10 cellular contexts compared by ENCODE assay signal in the genomic region with DNA sequence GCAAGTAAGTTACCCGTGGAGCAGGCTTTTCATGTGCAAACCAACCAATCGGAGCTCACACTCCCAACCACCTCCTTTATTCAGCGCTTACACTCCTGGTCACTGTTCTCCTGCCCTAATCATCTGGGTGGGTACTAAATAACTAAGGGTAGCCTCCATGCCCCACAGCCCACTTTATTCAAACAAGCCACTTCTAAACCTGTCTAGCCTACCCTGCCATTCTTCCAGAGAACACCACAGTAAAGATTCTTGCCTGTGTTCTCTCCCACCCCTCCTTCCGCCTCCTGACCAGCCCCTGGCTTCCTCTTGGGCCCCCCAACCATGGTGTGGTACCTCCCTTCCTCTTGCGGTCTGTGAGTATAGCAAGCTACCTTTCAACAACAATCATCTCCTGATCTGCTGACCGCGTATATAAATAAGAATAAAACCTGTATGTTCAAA.
A peak's percentile ranks its signal among the peaks of the same experiment; 100 is the strongest.
DNase-seq lines count a peak whose midpoint lies in the region; ATAC-seq lines count a peak whose summit lies in the region.
"Had no signal": no experiment of that assay in that cellular context is flagged by ENCODE, and none has a peak within 500 bp of the region (broad histone marks: within the 10 kb centered on the region; RNA-seq: fewer than 3 reads in every experiment).

No MANE protein-coding gene starts in this region.

- no peaks in the 10 kb centered on the region for H3K4me1 Mint-ChIP-seq in IgD-negative memory B cell
- H3K4me1 Mint-ChIP-seq in activated CD4-positive, alpha-beta memory T cell treated with anti-CD3 and anti-CD28 coated beads for 36 hours (ENCODE audit: low read depth): peaks cover 67% of the 10 kb centered on the region
- H3K4me1 Mint-ChIP-seq in activated naive CD8-positive, alpha-beta T cell treated with anti-CD3 and anti-CD28 coated beads, Interleukin-2, amount 10 ng/mL, durations not matched to agents 7 days and 5 days: peaks cover 49% of the 10 kb centered on the region

- DNase-seq in activated CD4-positive, alpha-beta memory T cell treated with anti-CD3 and anti-CD28 coated beads for 36 hours: peak; percentile 45
- DNase-seq in activated naive CD8-positive, alpha-beta T cell treated with anti-CD3 and anti-CD28 coated beads, Interleukin-2, amount 10 ng/mL, durations not matched to agents 7 days and 5 days: peak; percentile 59
- DNase-seq in stimulated activated CD8-positive, alpha-beta memory T cell treated with anti-CD3 and anti-CD28 coated beads, Interleukin-15, amount 100 ng/mL, for 48 hours (ENCODE audit: low read depth in 2 of 2): peak; percentile 23 to 29
- DNase-seq in AML-193 (lab: John Stamatoyannopoulos, UW): no peak
- no peak for DNase-seq in AG08395 (ENCODE audit: low spot score)
- DNase-seq: Caco-2, GOT3, right cardiac atrium had no signal

- intact Hi-C loops in activated CD4-positive, alpha-beta memory T cell treated with anti-CD3 and anti-CD28 coated beads for 36 hours (cut with micrococcal nuclease): no loop called here

- no peaks in the 10 kb centered on the region for H3K36me3 Mint-ChIP-seq in IgD-negative memory B cell
- peaks cover 7% of the 10 kb centered on the region for H3K36me3 Mint-ChIP-seq in activated CD4-positive, alpha-beta memory T cell treated with anti-CD3 and anti-CD28 coated beads for 36 hours
- H3K36me3 Mint-ChIP-seq in activated naive CD8-positive, alpha-beta T cell treated with anti-CD3 and anti-CD28 coated beads, Interleukin-2, amount 10 ng/mL, durations not matched to agents 7 days and 5 days: peaks cover 4% of the 10 kb centered on the region

- CTCF ChIA-PET in activated CD4-positive, alpha-beta memory T cell treated with anti-CD3 and anti-CD28 coated beads for 36 hours (lab: Charles Lee): no interaction called here

- POLR2A ChIA-PET in activated CD4-positive, alpha-beta memory T cell treated with anti-CD3 and anti-CD28 coated beads for 36 hours (lab: Charles Lee): interaction anchor here (0.9 kb wide), 1 partner anchor 73 kb away, joined by 3 read pairs; no protein-coding TSS in a partner anchor
- POLR2A ChIA-PET in activated naive CD8-positive, alpha-beta T cell treated with anti-CD3 and anti-CD28 coated beads, Interleukin-2, amount 10 ng/mL, durations not matched to agents 7 days and 5 days (lab: Charles Lee): interaction anchor here (0.6 kb wide), 1 partner anchor 12 kb away, joined by 3 read pairs; no protein-coding TSS in a partner anchor

- H3K27me3 Mint-ChIP-seq in IgD-negative memory B cell: no peaks in the 10 kb centered on the region
- no peaks in the 10 kb centered on the region for H3K27me3 Mint-ChIP-seq in activated CD4-positive, alpha-beta memory T cell treated with anti-CD3 and anti-CD28 coated beads for 36 hours
- H3K27me3 Mint-ChIP-seq in activated naive CD8-positive, alpha-beta T cell treated with anti-CD3 and anti-CD28 coated beads, Interleukin-2, amount 10 ng/mL, durations not matched to agents 7 days and 5 days: peaks cover 28% of the 10 kb centered on the region

- peak; percentile 59 for ATAC-seq in activated naive CD8-positive, alpha-beta T cell treated with anti-CD3 and anti-CD28 coated beads, Interleukin-2, amount 10 ng/mL, durations not matched to agents 7 days and 5 days (ENCODE audit: low read depth)
- ATAC-seq in GM18858 (IDR thresholded peaks at IDR 0.05; ENCODE audit: unreplicated experiment): no peak
- ATAC-seq: right cardiac atrium had no signal

- H3K9me3 Mint-ChIP-seq in IgD-negative memory B cell: no peaks in the 10 kb centered on the region
- peaks cover 4% of the 10 kb centered on the region for H3K9me3 Mint-ChIP-seq in activated CD4-positive, alpha-beta memory T cell treated with anti-CD3 and anti-CD28 coated beads for 36 hours
- no peaks in the 10 kb centered on the region for H3K9me3 Mint-ChIP-seq in activated naive CD8-positive, alpha-beta T cell treated with anti-CD3 and anti-CD28 coated beads, Interleukin-2, amount 10 ng/mL, durations not matched to agents 7 days and 5 days

- peak overlapping the region in 2 of 3 donors; percentile 17 to 26 for H3K27ac Mint-ChIP-seq in IgD-negative memory B cell
- H3K27ac Mint-ChIP-seq in activated CD4-positive, alpha-beta memory T cell treated with anti-CD3 and anti-CD28 coated beads for 36 hours: peak overlapping the region; percentile 55
- H3K27ac Mint-ChIP-seq in activated naive CD8-positive, alpha-beta T cell treated with anti-CD3 and anti-CD28 coated beads, Interleukin-2, amount 10 ng/mL, durations not matched to agents 7 days and 5 days: peak overlapping the region; percentile 70

- H3K4me3 Mint-ChIP-seq in IgD-negative memory B cell: peak overlapping the region in 1 of 4 donors; percentile 61
- no peak overlapping the region for H3K4me3 Mint-ChIP-seq in activated CD4-positive, alpha-beta memory T cell treated with anti-CD3 and anti-CD28 coated beads for 36 hours
- peak overlapping the region; percentile 78 for H3K4me3 Mint-ChIP-seq in activated naive CD8-positive, alpha-beta T cell treated with anti-CD3 and anti-CD28 coated beads, Interleukin-2, amount 10 ng/mL, durations not matched to agents 7 days and 5 days

Comparison
In these comparisons a context has a peak if more than half of its experiments do, and no peak if none do; other contexts are left out.
1. DNase-seq: peak in activated CD4-positive, alpha-beta memory T cell treated with anti-CD3 and anti-CD28 coated beads for 36 hours (single experiment), activated naive CD8-positive, alpha-beta T cell treated with anti-CD3 and anti-CD28 coated beads, Interleukin-2, amount 10 ng/mL, durations not matched to agents 7 days and 5 days (single experiment) and stimulated activated CD8-positive, alpha-beta memory T cell treated with anti-CD3 and anti-CD28 coated beads, Interleukin-15, amount 100 ng/mL, for 48 hours (2 of 2); none in AML-193 (0 of 2) and AG08395 (single experiment).
2. Peak in every context shown above with its lines, with median percentiles within 50 percentile points of each other: H3K27ac Mint-ChIP-seq.